ENCODE assay signal across 8 cellular contexts in genomic region chr3:49723631-49724551, GRCh38. TPM values are rescaled to one million over a fixed set of nuclear protein-coding genes. Genes with fewer than 3 reads are reported as not detected.
DNase-seq lines count a peak whose midpoint lies in the region; ATAC-seq and TF ChIP-seq lines count a peak whose summit lies in the region.

GMPPB (minus strand) TSS chr3:49723951; CDS start chr3:49723726, 225 bp downstream.

- no peaks in the 10 kb centered on the region for H3K27me3 Mint-ChIP-seq in activated T-helper 2 cell treated with anti-CD3 and anti-CD28 coated beads, Interferon-gamma antibody, Interleukin-2, Interleukin-4, amounts not matched to agents 10 μg/mL and 5 μg/mL and 100 μg/mL, durations not matched to agents 14 hours and 24 hours and 36 hours (ENCODE audit: low read depth)
- H3K27me3 Mint-ChIP-seq in natural killer cell (ENCODE audit: low read depth in 2 of 2) = no peaks in the 10 kb centered on the region

- DNase-seq in ELR (ENCODE audit: low read depth) = peak; percentile 97
- DNase-seq in H7 = peak; percentile 99
- DNase-seq in M059J (ENCODE audit: low read depth) = peak; percentile 95
- peak; percentile 94 for DNase-seq in activated T-helper 2 cell treated with anti-CD3 and anti-CD28 coated beads, Interferon-gamma antibody, Interleukin-2, Interleukin-4, amounts not matched to agents 10 μg/mL and 5 μg/mL and 100 μg/mL, durations not matched to agents 14 hours and 24 hours and 36 hours (ENCODE audit: low spot score)
- peak; percentile 96 for DNase-seq in fibroblast of mammary gland (ENCODE audit: low read depth)
- peak; percentile 93 for DNase-seq in natural killer cell
- peak; percentile 76 to 89 (median 85) for DNase-seq in stimulated activated naive CD4-positive, alpha-beta T cell (lab: John Stamatoyannopoulos, UW)

- peak; percentile 69 for TF ChIP-seq POLR2A in Raji (IDR thresholded peaks at IDR 0.05; ENCODE audit: insufficient read depth, low read depth, low read length)

- intact Hi-C loops in activated T-helper 2 cell treated with anti-CD3 and anti-CD28 coated beads, Interferon-gamma antibody, Interleukin-2, Interleukin-4, amounts not matched to agents 10 μg/mL and 5 μg/mL and 100 μg/mL, durations not matched to agents 14 hours and 24 hours and 36 hours (cut with micrococcal nuclease) = no loop called here
- intact Hi-C loops in natural killer cell (cut with micrococcal nuclease) = no loop called here

- H3K4me3 ChIP-seq in H7 (ENCODE audit: insufficient read depth, low read depth, low read length) = peak within 1 kb of the TSS; percentile 82
- peak within 1 kb of the TSS; percentile 99 for H3K4me3 ChIP-seq in fibroblast of mammary gland (ENCODE audit: control insufficient read depth, low read depth, low read length)

- ATAC-seq in natural killer cell = peak; percentile 77 to 90 (median 81)

- peak within 1 kb of the TSS; percentile 94 for H3K27ac Mint-ChIP-seq in activated T-helper 2 cell treated with anti-CD3 and anti-CD28 coated beads, Interferon-gamma antibody, Interleukin-2, Interleukin-4, amounts not matched to agents 10 μg/mL and 5 μg/mL and 100 μg/mL, durations not matched to agents 14 hours and 24 hours and 36 hours
- H3K27ac Mint-ChIP-seq in natural killer cell = peak within 1 kb of the TSS; percentile 88 to 93

- H3K27me3 ChIP-seq in H7 (ENCODE audit: control insufficient read depth, insufficient read depth, low read length) = no peaks in the 10 kb centered on the region; the same call in 1 of the 2 replicates

- H3K9me3 Mint-ChIP-seq in activated T-helper 2 cell treated with anti-CD3 and anti-CD28 coated beads, Interferon-gamma antibody, Interleukin-2, Interleukin-4, amounts not matched to agents 10 μg/mL and 5 μg/mL and 100 μg/mL, durations not matched to agents 14 hours and 24 hours and 36 hours = no peaks in the 10 kb centered on the region
- no peaks in the 10 kb centered on the region for H3K9me3 Mint-ChIP-seq in natural killer cell

- TF ChIP-seq CTCF in fibroblast of mammary gland (conservative IDR thresholded peaks at IDR 0.05; ENCODE audit: control insufficient read depth, insufficient read depth, low read depth, low read length) (no peak), natural killer cell (IDR thresholded peaks at IDR 0.05) (no peak)

- peaks cover 18% of the 10 kb centered on the region for H3K4me1 Mint-ChIP-seq in activated T-helper 2 cell treated with anti-CD3 and anti-CD28 coated beads, Interferon-gamma antibody, Interleukin-2, Interleukin-4, amounts not matched to agents 10 μg/mL and 5 μg/mL and 100 μg/mL, durations not matched to agents 14 hours and 24 hours and 36 hours (ENCODE audit: low read depth)
- H3K4me1 Mint-ChIP-seq in natural killer cell = peaks cover 27 to 39% of the 10 kb centered on the region in 2 donors

- peaks cover 38% of the 10 kb centered on the region for H3K36me3 Mint-ChIP-seq in activated T-helper 2 cell treated with anti-CD3 and anti-CD28 coated beads, Interferon-gamma antibody, Interleukin-2, Interleukin-4, amounts not matched to agents 10 μg/mL and 5 μg/mL and 100 μg/mL, durations not matched to agents 14 hours and 24 hours and 36 hours (ENCODE audit: low read depth)
- no peaks in the 10 kb centered on the region for H3K36me3 Mint-ChIP-seq in natural killer cell

- peaks cover 21% of the 10 kb centered on the region for H3K36me3 ChIP-seq in H7 (replicated peaks; ENCODE audit: control insufficient read depth, insufficient read depth, low read length)

- peak within 1 kb of the TSS; percentile 93 for H3K4me3 Mint-ChIP-seq in activated T-helper 2 cell treated with anti-CD3 and anti-CD28 coated beads, Interferon-gamma antibody, Interleukin-2, Interleukin-4, amounts not matched to agents 10 μg/mL and 5 μg/mL and 100 μg/mL, durations not matched to agents 14 hours and 24 hours and 36 hours (ENCODE audit: low read depth)
- H3K4me3 Mint-ChIP-seq in natural killer cell = peak within 1 kb of the TSS; percentile 92

RNA-seq across cellular contexts. Expression of gene GMPPB, which starts in this region (rescaled TPM):
- 24.6 and 43.5 TPM in 2 replicates for total RNA-seq in H7 (2014; rRNA removed; shearing (Covaris generic))
- 20.4 and 39.4 TPM in 2 replicates for total RNA-seq in M059J (2014; rRNA removed; shearing (Covaris generic))
- total RNA-seq in activated T-helper 2 cell treated with anti-CD3 and anti-CD28 coated beads, Interferon-gamma antibody, Interleukin-2, Interleukin-4, amounts not matched to agents 10 μg/mL and 5 μg/mL and 100 μg/mL, durations not matched to agents 14 hours and 24 hours and 36 hours = 45.9 and 48.0 TPM in 2 replicates
- total RNA-seq in natural killer cell = 10 to 100 TPM; 24.1 to 28.9 (median 27.5) TPM

Comparison
In these comparisons a context has a peak if more than half of its experiments do, and no peak if none do; other contexts are left out.
1. Peak in every context shown above with its lines: DNase-seq, ATAC-seq and H3K4me3 ChIP-seq.